Comparison of ENCODE assay signal across 8 cellular contexts in genomic region chr15:90902656-90902995, GRCh38. TPM values are rescaled to one million over a fixed set of nuclear protein-coding genes. Genes with fewer than 3 reads are reported as not detected.
DNase-seq lines count a peak whose midpoint lies in the region; ATAC-seq and TF ChIP-seq lines count a peak whose summit lies in the region.

No MANE protein-coding gene starts in this region.

- no peak overlapping the region for H2BK120ac ChIP-seq in H9 (ENCODE audit: low read depth, low read length, poor library complexity, severe bottlenecking)

- no peaks in the 10 kb centered on the region for H4K20me1 ChIP-seq in H9 (ENCODE audit: control insufficient read depth, insufficient read depth, insufficient read length)

- no peaks in the 10 kb centered on the region for H3K9me3 Mint-ChIP-seq in H9

- H3K79me2 ChIP-seq in ACC112 (ENCODE audit: control insufficient read depth, insufficient read depth, low read length, unreplicated experiment) (no peaks in the 10 kb centered on the region), H9 (ENCODE audit: insufficient read depth, low read length) (no peaks in the 10 kb centered on the region)

- H3K4me3 ChIP-seq in ACC112 (ENCODE audit: low read depth, low read length) (peak overlapping the region; percentile 87), ascending aorta (peak overlapping the region; percentile 82 to 89), lower lobe of right lung (peak overlapping the region; percentile 85)

- H2BK5ac ChIP-seq in H9 (ENCODE audit: insufficient read length, low read length) = no peak overlapping the region

- no peak overlapping the region for H2AK5ac ChIP-seq in H9 (ENCODE audit: insufficient read length, low read length)

- H3K36me3 Mint-ChIP-seq in H9 (ENCODE audit: insufficient read depth in 1 of 3, low read depth in 3 of 3) = peaks cover 9 to 26% (median 12%) of the 10 kb centered on the region in 3 experiments

- ATAC-seq in lower lobe of right lung (no peak), HG03095 (IDR thresholded peaks at IDR 0.05; ENCODE audit: unreplicated experiment) (no peak), GM18502 (IDR thresholded peaks at IDR 0.05; ENCODE audit: poor library complexity, unreplicated experiment) (no peak)

- WGBS in H9 (ENCODE audit: extremely low coverage, insufficient read length, low lambda C conversion rate) = no CpG with 5 or more reads among the region's 60 CpGs

- no peak overlapping the region for H4K8ac ChIP-seq in H9 (replicated peaks; ENCODE audit: insufficient read length, low read depth, low read length)

- H3K27ac ChIP-seq in ACC112 (ENCODE audit: low read depth, low read length) (no peak overlapping the region), H9 (ENCODE audit: insufficient read length, low read depth, low read length) (no peak overlapping the region), ascending aorta (peak overlapping the region; percentile 90 to 96), lower lobe of right lung (peak overlapping the region; percentile 94)

- peaks cover 19% of the 10 kb centered on the region in 2 experiments for H3K4me1 Mint-ChIP-seq in H9

- no peak overlapping the region for H3K4ac ChIP-seq in H9 (ENCODE audit: low read depth, low read length)

- H3K36me3 ChIP-seq in ACC112 (ENCODE audit: insufficient read depth, low read length) = no peaks in the 10 kb centered on the region
- H3K36me3 ChIP-seq in ascending aorta = peaks cover 25 to 28% of the 10 kb centered on the region in 2 donors
- H3K36me3 ChIP-seq in lower lobe of right lung = peaks cover 29% of the 10 kb centered on the region

- TF ChIP-seq CTCF in H9 (conservative IDR thresholded peaks at IDR 0.05) (no peak), ascending aorta (IDR thresholded peaks at IDR 0.05) (no peak), lower lobe of right lung (IDR thresholded peaks at IDR 0.05) (no peak)

- H3K18ac ChIP-seq in H9 (ENCODE audit: insufficient read length, low read depth, low read length) = no peak overlapping the region

- no peaks in the 10 kb centered on the region for H3K79me1 ChIP-seq in H9 (ENCODE audit: insufficient read depth, low read depth, low read length, poor library complexity, severe bottlenecking)

- H3K4me1 ChIP-seq in ACC112 (ENCODE audit: control insufficient read depth, insufficient read depth, low read length, unreplicated experiment) (peaks cover 4% of the 10 kb centered on the region), H9 (ENCODE audit: insufficient read depth, low read length) (peaks cover 3% of the 10 kb centered on the region; the same call in 1 of the 2 replicates), ascending aorta (peaks cover 0 to 12% of the 10 kb centered on the region in 2 donors), lower lobe of right lung (peaks cover 21% of the 10 kb centered on the region)

- intact Hi-C loops in ascending aorta (cut with DNase I) (loop anchor here (1.0 kb wide), 2 partner anchors 30 to 92 kb away; partner anchors contain the start of genes HDDC3 and PRC1), lower lobe of right lung (cut with DNase I) (no loop called here)

- H2BK20ac ChIP-seq in H9 (ENCODE audit: low read depth, low read length, poor library complexity, severe bottlenecking) = no peak overlapping the region

- H3K27ac Mint-ChIP-seq in H9 = no peak overlapping the region

- H2BK15ac ChIP-seq in H9 (ENCODE audit: low read depth, low read length) = no peak overlapping the region

- H3K9me3 ChIP-seq in H9 (ENCODE audit: control insufficient read depth, low read depth, low read length) (no peaks in the 10 kb centered on the region), ascending aorta (no peaks in the 10 kb centered on the region), lower lobe of right lung (no peaks in the 10 kb centered on the region)

- H3K56ac ChIP-seq in H9 (ENCODE audit: insufficient read length, low read depth, low read length) = no peak overlapping the region

- H3K14ac ChIP-seq in H9 (ENCODE audit: insufficient read depth, low read length) = no peak overlapping the region

- H3K27me3 ChIP-seq in ACC112 (ENCODE audit: insufficient read depth, low read length) (no peaks in the 10 kb centered on the region), H9 (ENCODE audit: insufficient read depth, low read length) (no peaks in the 10 kb centered on the region; the same call in 1 of the 2 replicates), ascending aorta (no peaks in the 10 kb centered on the region), lower lobe of right lung (ENCODE audit: low read depth) (no peaks in the 10 kb centered on the region)

- H2AFZ ChIP-seq in ACC112 (ENCODE audit: low read length, unreplicated experiment) (peak overlapping the region; percentile 78), H9 (ENCODE audit: low read length) (no peak overlapping the region)

- peak overlapping the region in 1 of 2 experiments; percentile 66; a peak in 2 of 5 replicates for H3K4me3 Mint-ChIP-seq in H9

- H3K23me2 ChIP-seq in H9 (ENCODE audit: insufficient read length, low read depth, low read length, poor library complexity, severe bottlenecking) = peaks cover 8% of the 10 kb centered on the region

- H3K27me3 Mint-ChIP-seq in H9 (ENCODE audit: low read depth) = peaks cover 29% of the 10 kb centered on the region

- no peak overlapping the region for H3T11ph ChIP-seq in H9 (ENCODE audit: low read length)

- no peak overlapping the region for H4K91ac ChIP-seq in H9 (ENCODE audit: insufficient read length, low read depth, low read length)

- H3K9ac ChIP-seq in H9 (ENCODE audit: extremely low read depth, insufficient read length, low read length) = no peak overlapping the region

- H4K5ac ChIP-seq in H9 (ENCODE audit: insufficient read length, low read depth, low read length) = no peak overlapping the region

- H3K4me2 ChIP-seq in H9 (ENCODE audit: insufficient read depth, insufficient read length, low read length) = peak overlapping the region; percentile 56

- no peak overlapping the region for H2BK12ac ChIP-seq in H9 (ENCODE audit: insufficient read length, low read depth, low read length)

- DNase-seq in H9 (no peak), ascending aorta (ENCODE audit: low spot score in 2 of 2) (no peak), lower lobe of right lung (no peak), NOMO-1 treated with DMSO at 0.1 percent for 48 hours (lab: John Stamatoyannopoulos, UW; ENCODE audit: unreplicated experiment) (no peak), KG1 (lab: John Stamatoyannopoulos, UW) (no peak)

- H3K23ac ChIP-seq in H9 (ENCODE audit: insufficient read length, low read depth, low read length) = no peak overlapping the region

RNA-seq across cellular contexts. Expression of gene MAN2A2, which starts 0.5 kb away (rescaled TPM):
- total RNA-seq in H9 (2021) (25.3 and 27.4 TPM in 2 replicates), ascending aorta (90.4 TPM), lower lobe of right lung (96.9 TPM)

RNA-seq across cellular contexts. Expression of gene FES, which starts 18.3 kb away (rescaled TPM):
- 6.5 and 6.7 TPM in 2 replicates for total RNA-seq in H9 (2021)
- 65.1 TPM for total RNA-seq in ascending aorta
- 51.0 TPM for total RNA-seq in lower lobe of right lung

RNA-seq across cellular contexts. Expression of gene HDDC3, which starts 29.7 kb away (rescaled TPM):
- total RNA-seq in H9 (2021) (13.2 and 13.3 TPM in 2 replicates), ascending aorta (29.4 TPM), lower lobe of right lung (16.0 TPM)

RNA-seq across cellular contexts. Expression of gene UNC45A, which starts 32.5 kb away (rescaled TPM):
- 84.3 and 84.6 TPM in 2 replicates for total RNA-seq in H9 (2021)
- 73.5 TPM for total RNA-seq in ascending aorta
- 50.4 TPM for total RNA-seq in lower lobe of right lung

RNA-seq across cellular contexts. Expression of gene FURIN, which starts 34.2 kb away (rescaled TPM):
- 35.1 and 35.7 TPM in 2 replicates for total RNA-seq in H9 (2021)
- 86.3 TPM for total RNA-seq in ascending aorta
- 86.5 TPM for total RNA-seq in lower lobe of right lung

Comparison
In these comparisons a context has a peak if more than half of its experiments do, and no peak if none do; other contexts are left out.
1. H3K27ac ChIP-seq: peak in ascending aorta (2 of 2) and lower lobe of right lung (single experiment); none in ACC112 (single experiment) and H9 (single experiment).
2. Peak in every context shown above with its lines, with median percentiles within 50 percentile points of each other: H3K4me3 ChIP-seq.